In genomic region chr2:241565413-241565812, GRCh38 we compare ENCODE assay signal across 30 cellular contexts. TPM values are rescaled to one million over a fixed set of nuclear protein-coding genes. Genes with fewer than 3 reads are reported as not detected.
DNase-seq lines count a peak whose midpoint lies in the region; FAIRE-seq and TF ChIP-seq lines count a peak whose summit lies in the region.
"Had no signal": no experiment of that assay in that cellular context is flagged by ENCODE, and none has a peak within 500 bp of the region (broad histone marks: within the 10 kb centered on the region; RNA-seq: fewer than 3 reads in every experiment).

No MANE protein-coding gene starts in this region.

- peak overlapping the region; percentile 35 for H3K18ac ChIP-seq in neuronal stem cell (ENCODE audit: low read length)
- no peak overlapping the region for H3K18ac ChIP-seq in H9 (ENCODE audit: insufficient read length, low read depth, low read length)

- H2BK12ac ChIP-seq in neuronal stem cell (ENCODE audit: low read length) = no peak overlapping the region
- no peak overlapping the region for H2BK12ac ChIP-seq in H9 (ENCODE audit: insufficient read length, low read depth, low read length)

- H3K4me2 ChIP-seq in neuronal stem cell (ENCODE audit: insufficient read depth, low read length, poor library complexity, severe bottlenecking) (no peak overlapping the region), H9 (ENCODE audit: insufficient read depth, insufficient read length, low read length) (no peak overlapping the region)
- H3K4me2 ChIP-seq: SK-N-SH had no signal

- peak overlapping the region; percentile 71 for H3K14ac ChIP-seq in neuronal stem cell (ENCODE audit: low read length)
- H3K14ac ChIP-seq in H9 (ENCODE audit: insufficient read depth, low read length) = no peak overlapping the region

- H2AK5ac ChIP-seq in neuronal stem cell (ENCODE audit: low read depth, low read length) (peak overlapping the region; percentile 5), H9 (ENCODE audit: insufficient read length, low read length) (no peak overlapping the region)

- no peak overlapping the region for H2BK20ac ChIP-seq in H9 (ENCODE audit: low read depth, low read length, poor library complexity, severe bottlenecking)

- DNase-seq in HEK293T (ENCODE audit: extremely low spot score) (no peak), neuronal stem cell (ENCODE audit: low spot score) (no peak), transverse colon (no peak), H9 (no peak), dermis blood vessel endothelial cell (no peak), NCI-H2171 (lab: John Stamatoyannopoulos, UW) (no peak)
- DNase-seq in activated T-helper 1 cell treated with anti-CD3 and anti-CD28 coated beads, Interleukin-12 subunit alpha, Interleukin-12 subunit beta, Interleukin-2, Interleukin-4 antibody, amounts not matched to agents 30 ng/mL and 10 ng/mL and 1 ng/mL, durations not matched to agents 14 hours and 24 hours and 36 hours (ENCODE audit: low spot score) = no peak
- DNase-seq: activated CD8-positive, alpha-beta T cell treated with anti-CD3 and anti-CD28 coated beads for 36 hours; activated gamma-delta T cell; caudate nucleus; gastrocnemius medialis; hypothalamus; immature natural killer cell; KBM-7; midbrain; naive thymus-derived CD4-positive, alpha-beta T cell; NCI-H1105; NCI-H2029 treated with DMSO at 0.1 percent for 48 hours; NCI-H345; NCI-H748 treated with DMSO at 0.1 percent for 48 hours; SK-N-SH; stimulated activated CD4-positive, alpha-beta T cell treated with anti-CD3 and anti-CD28 coated beads, Interleukin-2, amount 100 ng/mL, for 48 hours had no signal

- H4K91ac ChIP-seq in neuronal stem cell (ENCODE audit: low read depth, low read length, poor library complexity) (no peak overlapping the region), H9 (ENCODE audit: insufficient read length, low read depth, low read length) (no peak overlapping the region)

- H3K23ac ChIP-seq in neuronal stem cell (ENCODE audit: low read depth, low read length, poor library complexity) = no peak overlapping the region
- H3K23ac ChIP-seq in H9 (ENCODE audit: insufficient read length, low read depth, low read length) = no peak overlapping the region

- FAIRE-seq in endometrium (lab: Jason Lieb, UNC) = peak; percentile 89
- FAIRE-seq: TTC549 had no signal

- H3K4me3 ChIP-seq in neuronal stem cell (ENCODE audit: low read length in 2 of 2) (no peak overlapping the region), transverse colon (no peak overlapping the region)
- H3K4me3 ChIP-seq: gastrocnemius medialis, HAP-1, left lung, suprapubic skin had no signal

- H4K8ac ChIP-seq in neuronal stem cell (ENCODE audit: low read depth, low read length) (no peak overlapping the region), H9 (replicated peaks; ENCODE audit: insufficient read length, low read depth, low read length) (no peak overlapping the region)

- no peak overlapping the region for H3K9ac ChIP-seq in neuronal stem cell (ENCODE audit: low read depth, low read length, poor library complexity)
- H3K9ac ChIP-seq in H9 (ENCODE audit: extremely low read depth, insufficient read length, low read length) = no peak overlapping the region
- H3K9ac ChIP-seq: SK-N-SH had no signal

- H3K9me3 ChIP-seq in neuronal stem cell (replicated peaks in 1 of 2; ENCODE audit: control insufficient read depth in 2 of 2, insufficient read depth in 1 of 2, low read depth in 1 of 2, low read length in 2 of 2) (no peaks in the 10 kb centered on the region), transverse colon (no peaks in the 10 kb centered on the region), H9 (ENCODE audit: control insufficient read depth, low read depth, low read length) (no peaks in the 10 kb centered on the region)
- H3K9me3 ChIP-seq: gastrocnemius medialis, HAP-1, left lung, SK-N-SH, suprapubic skin had no signal

- no CpG with 5 or more reads among the region's 10 CpGs for WGBS in neuronal stem cell (ENCODE audit: extremely low coverage in 2 of 2, insufficient read length in 2 of 2, insufficient replicate concordance in 1 of 2), 2 donors
- WGBS in transverse colon (ENCODE audit: low coverage in 1 of 2), 2 donors = 69 to 75% methylated on average over 4 to 10 of the region's 10 CpGs
- no CpG with 5 or more reads among the region's 10 CpGs for WGBS in H9 (ENCODE audit: extremely low coverage, insufficient read length, low lambda C conversion rate)

- no peaks in the 10 kb centered on the region for H4K20me1 ChIP-seq in H9 (ENCODE audit: control insufficient read depth, insufficient read depth, insufficient read length)

- H3K9me3 Mint-ChIP-seq in H9 = no peaks in the 10 kb centered on the region
- no peaks in the 10 kb centered on the region for H3K9me3 Mint-ChIP-seq in activated T-helper 1 cell treated with anti-CD3 and anti-CD28 coated beads, Interleukin-12 subunit alpha, Interleukin-12 subunit beta, Interleukin-2, Interleukin-4 antibody, amounts not matched to agents 30 ng/mL and 10 ng/mL and 1 ng/mL, durations not matched to agents 14 hours and 24 hours and 36 hours
- H3K9me3 Mint-ChIP-seq: activated CD8-positive, alpha-beta T cell treated with anti-CD3 and anti-CD28 coated beads for 36 hours; dendritic cell treated with granulocyte-macrophage colony-stimulating factor and Interleukin-4, amounts not matched to agents 40 ng/mL and 50 ng/mL, for 4 days; immature natural killer cell; naive thymus-derived CD4-positive, alpha-beta T cell; T-helper 1 cell treated with Interleukin-12 subunit alpha and Interleukin-12 subunit beta and Interleukin-4 antibody, amounts not matched to agents 30 μg/mL and 1 μg/mL, for 36 hours had no signal

- H2BK120ac ChIP-seq in neuronal stem cell (ENCODE audit: low read depth, low read length) (no peak overlapping the region), H9 (ENCODE audit: low read depth, low read length, poor library complexity, severe bottlenecking) (no peak overlapping the region)

- no peaks in the 10 kb centered on the region; the same call in 1 of the 2 replicates for H3K79me2 ChIP-seq in H9 (ENCODE audit: insufficient read depth, low read length)

- TF ChIP-seq POLR2A in transverse colon (IDR thresholded peaks at IDR 0.05) = no peak

- no peak overlapping the region for H3T11ph ChIP-seq in H9 (ENCODE audit: low read length)

- H3K36me3 Mint-ChIP-seq in H9 (ENCODE audit: insufficient read depth in 1 of 3, low read depth in 3 of 3) = peaks cover 0 to 9% (median 8%) of the 10 kb centered on the region in 3 experiments; a peak in 4 of 7 replicates
- H3K36me3 Mint-ChIP-seq in activated T-helper 1 cell treated with anti-CD3 and anti-CD28 coated beads, Interleukin-12 subunit alpha, Interleukin-12 subunit beta, Interleukin-2, Interleukin-4 antibody, amounts not matched to agents 30 ng/mL and 10 ng/mL and 1 ng/mL, durations not matched to agents 14 hours and 24 hours and 36 hours (ENCODE audit: low read depth) = no peaks in the 10 kb centered on the region
- H3K36me3 Mint-ChIP-seq: immature natural killer cell; naive thymus-derived CD4-positive, alpha-beta T cell had no signal

- H2BK15ac ChIP-seq in neuronal stem cell (ENCODE audit: low read length) (no peak overlapping the region), H9 (ENCODE audit: low read depth, low read length) (no peak overlapping the region)

- no peak overlapping the region for H4K5ac ChIP-seq in H9 (ENCODE audit: insufficient read length, low read depth, low read length)

- H3K56ac ChIP-seq in H9 (ENCODE audit: insufficient read length, low read depth, low read length) = no peak overlapping the region

- H2AFZ ChIP-seq in neuronal stem cell (ENCODE audit: low read length) = peak overlapping the region; percentile 68
- no peak overlapping the region for H2AFZ ChIP-seq in H9 (ENCODE audit: low read length)

- intact Hi-C loops in transverse colon (cut with DNase I; ENCODE audit: low total_unique reads) = no loop called here
- intact Hi-C loops in activated T-helper 1 cell treated with anti-CD3 and anti-CD28 coated beads, Interleukin-12 subunit alpha, Interleukin-12 subunit beta, Interleukin-2, Interleukin-4 antibody, amounts not matched to agents 30 ng/mL and 10 ng/mL and 1 ng/mL, durations not matched to agents 14 hours and 24 hours and 36 hours (cut with micrococcal nuclease) = no loop called here

- H3K36me3 ChIP-seq in neuronal stem cell (replicated peaks in 1 of 2; ENCODE audit: control insufficient read depth in 2 of 2, insufficient read depth in 2 of 2, low read length in 2 of 2) (no peaks in the 10 kb centered on the region), transverse colon (no peaks in the 10 kb centered on the region)
- H3K36me3 ChIP-seq: gastrocnemius medialis, HAP-1 had no signal

- H3K4me3 Mint-ChIP-seq in H9 = no peak overlapping the region
- H3K4me3 Mint-ChIP-seq in activated T-helper 1 cell treated with anti-CD3 and anti-CD28 coated beads, Interleukin-12 subunit alpha, Interleukin-12 subunit beta, Interleukin-2, Interleukin-4 antibody, amounts not matched to agents 30 ng/mL and 10 ng/mL and 1 ng/mL, durations not matched to agents 14 hours and 24 hours and 36 hours = no peak overlapping the region
- H3K4me3 Mint-ChIP-seq: activated CD8-positive, alpha-beta T cell treated with anti-CD3 and anti-CD28 coated beads for 36 hours; B cell; dendritic cell treated with granulocyte-macrophage colony-stimulating factor and Interleukin-4, amounts not matched to agents 40 ng/mL and 50 ng/mL, for 4 days; immature natural killer cell; naive thymus-derived CD4-positive, alpha-beta T cell; T-helper 1 cell treated with Interleukin-12 subunit alpha and Interleukin-12 subunit beta and Interleukin-4 antibody, amounts not matched to agents 30 μg/mL and 1 μg/mL, for 36 hours had no signal

- no peak overlapping the region for H3K27ac ChIP-seq in neuronal stem cell (replicated peaks; ENCODE audit: low read length)
- peak overlapping the region in 3 of 4 donors; percentile 9 to 73 (median 65) for H3K27ac ChIP-seq in transverse colon
- H3K27ac ChIP-seq in H9 (ENCODE audit: insufficient read length, low read depth, low read length) = no peak overlapping the region
- H3K27ac ChIP-seq: gastrocnemius medialis, left lung, suprapubic skin had no signal

- TF ChIP-seq EP300 in transverse colon (IDR thresholded peaks at IDR 0.05; ENCODE audit: low read depth) = no peak

- H3K4ac ChIP-seq in neuronal stem cell (ENCODE audit: low read length) (no peak overlapping the region), H9 (ENCODE audit: low read depth, low read length) (no peak overlapping the region)

- H3K23me2 ChIP-seq in H9 (ENCODE audit: insufficient read length, low read depth, low read length, poor library complexity, severe bottlenecking) = no peaks in the 10 kb centered on the region

- peaks cover 2 to 4% of the 10 kb centered on the region in 2 donors for H3K4me1 ChIP-seq in neuronal stem cell (ENCODE audit: control insufficient read depth in 2 of 2, insufficient read depth in 1 of 2, low read depth in 1 of 2, low read length in 2 of 2)
- H3K4me1 ChIP-seq in transverse colon = peaks cover 3 to 25% (median 14%) of the 10 kb centered on the region in 4 donors
- H3K4me1 ChIP-seq in H9 (ENCODE audit: insufficient read depth, low read length) = no peaks in the 10 kb centered on the region
- H3K4me1 ChIP-seq: gastrocnemius medialis, HAP-1 had no signal

- H3K27me3 ChIP-seq in neuronal stem cell (ENCODE audit: control insufficient read depth in 3 of 3, insufficient read depth in 3 of 3, low read depth in 1 of 3, low read length in 3 of 3) (peaks cover 0 to 9% (median 7%) of the 10 kb centered on the region in 3 experiments), transverse colon (no peaks in the 10 kb centered on the region), H9 (ENCODE audit: insufficient read depth, low read length) (no peaks in the 10 kb centered on the region)
- H3K27me3 ChIP-seq: suprapubic skin had no signal

- peaks cover under 1 to 15% of the 10 kb centered on the region in 2 experiments for H3K4me1 Mint-ChIP-seq in H9
- no peaks in the 10 kb centered on the region for H3K4me1 Mint-ChIP-seq in activated T-helper 1 cell treated with anti-CD3 and anti-CD28 coated beads, Interleukin-12 subunit alpha, Interleukin-12 subunit beta, Interleukin-2, Interleukin-4 antibody, amounts not matched to agents 30 ng/mL and 10 ng/mL and 1 ng/mL, durations not matched to agents 14 hours and 24 hours and 36 hours (ENCODE audit: low read depth)

- TF ChIP-seq CTCF in transverse colon (IDR thresholded peaks at IDR 0.05) (no peak), H9 (conservative IDR thresholded peaks at IDR 0.05) (no peak)

- CTCF ChIA-PET in HEK293T (lab: Yijun Ruan, JAX) = no interaction called here

- H2BK5ac ChIP-seq in neuronal stem cell (ENCODE audit: low read length) (no peak overlapping the region), H9 (ENCODE audit: insufficient read length, low read length) (no peak overlapping the region)

- no peaks in the 10 kb centered on the region for H3K27me3 Mint-ChIP-seq in H9 (ENCODE audit: low read depth)
- no peaks in the 10 kb centered on the region for H3K27me3 Mint-ChIP-seq in activated T-helper 1 cell treated with anti-CD3 and anti-CD28 coated beads, Interleukin-12 subunit alpha, Interleukin-12 subunit beta, Interleukin-2, Interleukin-4 antibody, amounts not matched to agents 30 ng/mL and 10 ng/mL and 1 ng/mL, durations not matched to agents 14 hours and 24 hours and 36 hours (ENCODE audit: insufficient read depth)

- H3K79me1 ChIP-seq in neuronal stem cell (ENCODE audit: low read depth, low read length) = peaks cover 8% of the 10 kb centered on the region
- H3K79me1 ChIP-seq in H9 (ENCODE audit: insufficient read depth, low read depth, low read length, poor library complexity, severe bottlenecking) = peaks cover 2% of the 10 kb centered on the region

- H3K27ac Mint-ChIP-seq in H9 = no peak overlapping the region
- H3K27ac Mint-ChIP-seq in activated T-helper 1 cell treated with anti-CD3 and anti-CD28 coated beads, Interleukin-12 subunit alpha, Interleukin-12 subunit beta, Interleukin-2, Interleukin-4 antibody, amounts not matched to agents 30 ng/mL and 10 ng/mL and 1 ng/mL, durations not matched to agents 14 hours and 24 hours and 36 hours = no peak overlapping the region
- H3K27ac Mint-ChIP-seq: activated CD8-positive, alpha-beta T cell treated with anti-CD3 and anti-CD28 coated beads for 36 hours; B cell; dendritic cell treated with granulocyte-macrophage colony-stimulating factor and Interleukin-4, amounts not matched to agents 40 ng/mL and 50 ng/mL, for 4 days; naive thymus-derived CD4-positive, alpha-beta T cell; T-helper 1 cell treated with Interleukin-12 subunit alpha and Interleukin-12 subunit beta and Interleukin-4 antibody, amounts not matched to agents 30 μg/mL and 1 μg/mL, for 36 hours had no signal

- in situ Hi-C loops in transverse colon (cut with MboI; ENCODE audit: low pct_ligation_motif_present in 1 of 4, low pct_unique_long_range_greater_than_20kb in 1 of 4, low sequenced_read_pairs in 3 of 4) = no loop called here

- POLR2A ChIA-PET in HEK293T (lab: Yijun Ruan, JAX) = no interaction called here

RNA-seq across cellular contexts. Expression of gene BOK, which starts 6.9 kb away (rescaled TPM):
- 5.1 TPM for polyA plus RNA-seq in neuronal stem cell (2013, experiment 1 of 2)
- 4.7 TPM for polyA plus RNA-seq in neuronal stem cell (2013, experiment 2 of 2)
- total RNA-seq in transverse colon (10 to 100 TPM; 21.0 to 84.2 (median 24.4) TPM), H9 (2021) (33.9 and 35.6 TPM in 2 replicates), dermis blood vessel endothelial cell (88.1 and 99.4 TPM in 2 replicates)
- total RNA-seq in activated T-helper 1 cell treated with anti-CD3 and anti-CD28 coated beads, Interleukin-12 subunit alpha, Interleukin-12 subunit beta, Interleukin-2, Interleukin-4 antibody, amounts not matched to agents 30 ng/mL and 10 ng/mL and 1 ng/mL, durations not matched to agents 14 hours and 24 hours and 36 hours = 0.07 TPM in 1 of 2 replicates, not detected in the other

RNA-seq across cellular contexts. Expression of gene STK25, which starts 57.0 kb away (rescaled TPM):
- polyA plus RNA-seq in neuronal stem cell (2013, experiment 1 of 2) = 129 TPM
- 118 TPM for polyA plus RNA-seq in neuronal stem cell (2013, experiment 2 of 2)
- total RNA-seq in transverse colon (100 to 1,000 TPM; 159 to 427 (median 205) TPM), H9 (2021) (189 TPM in 2 replicates), dermis blood vessel endothelial cell (445 and 536 TPM in 2 replicates)
- total RNA-seq in activated T-helper 1 cell treated with anti-CD3 and anti-CD28 coated beads, Interleukin-12 subunit alpha, Interleukin-12 subunit beta, Interleukin-2, Interleukin-4 antibody, amounts not matched to agents 30 ng/mL and 10 ng/mL and 1 ng/mL, durations not matched to agents 14 hours and 24 hours and 36 hours = 125 and 133 TPM in 2 replicates

Comparison
In these comparisons a context has a peak if more than half of its experiments do, and no peak if none do; other contexts are left out.
1. H3K27ac ChIP-seq: peak in transverse colon (3 of 4); none in neuronal stem cell (single experiment) and H9 (single experiment).
2. RNA of gene BOK, which starts 6.9 kb away (total RNA-seq): 88.1 to 99.4 TPM in dermis blood vessel endothelial cell, 33.9 to 35.6 TPM in H9 and 21.0 to 84.2 TPM in transverse colon; 0.07 TPM in activated T-helper 1 cell treated with anti-CD3 and anti-CD28 coated beads, Interleukin-12 subunit alpha, Interleukin-12 subunit beta, Interleukin-2, Interleukin-4 antibody, amounts not matched to agents 30 ng/mL and 10 ng/mL and 1 ng/mL, durations not matched to agents 14 hours and 24 hours and 36 hours; every median in the first group is over 10 times any median in the second.